8 cellular contexts compared by ENCODE assay signal in the genomic region with DNA sequence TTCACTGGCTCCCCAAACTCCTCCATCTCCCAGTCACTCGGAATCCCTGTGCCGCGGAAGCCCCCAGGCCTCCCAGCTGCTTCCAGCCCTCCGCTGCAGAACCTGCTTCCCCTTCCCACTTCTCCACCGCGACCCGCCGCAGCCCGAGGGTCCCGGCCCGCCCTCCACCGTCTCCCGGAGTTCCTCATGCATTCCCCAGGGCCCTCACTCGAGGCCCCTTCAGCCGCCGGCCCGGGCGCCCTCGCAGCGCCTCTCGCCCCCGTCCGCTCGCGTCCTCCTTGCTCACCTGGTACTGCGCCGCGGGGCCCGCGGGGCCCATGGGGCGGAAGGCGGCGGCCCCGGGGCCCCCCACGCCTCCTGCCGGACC. TPM values are rescaled to one million over a fixed set of nuclear protein-coding genes. Genes with fewer than 3 reads are reported as not detected.
DNase-seq lines count a peak whose midpoint lies in the region; ATAC-seq and TF ChIP-seq lines count a peak whose summit lies in the region.

No MANE protein-coding gene starts in this region.

- H3K4ac ChIP-seq in neuronal stem cell (ENCODE audit: low read length) = no peak overlapping the region

- H2BK12ac ChIP-seq in neuronal stem cell (ENCODE audit: low read length) = no peak overlapping the region

- no CpG with 5 or more reads among the region's 36 CpGs for WGBS in neuronal stem cell (ENCODE audit: extremely low coverage in 2 of 2, insufficient read length in 2 of 2, insufficient replicate concordance in 1 of 2), 2 donors

- peaks cover 8% of the 10 kb centered on the region for H3K36me3 Mint-ChIP-seq in T-helper 2 cell treated with Interferon-gamma antibody and Interleukin-4, amounts not matched to agents 5 μg/mL and 100 μg/mL, for 36 hours (ENCODE audit: low read depth)

- no peak overlapping the region for H4K8ac ChIP-seq in neuronal stem cell (ENCODE audit: low read depth, low read length)

- peak overlapping the region; percentile 28 for H3K23ac ChIP-seq in neuronal stem cell (ENCODE audit: low read depth, low read length, poor library complexity)

- DNase-seq in T-helper 2 cell treated with Interferon-gamma antibody and Interleukin-4, amounts not matched to agents 5 μg/mL and 100 μg/mL, for 36 hours (ENCODE audit: low spot score) = no peak
- no peak for DNase-seq in T-helper 2 cell
- DNase-seq in RKO (ENCODE audit: low spot score) = peak; percentile 30
- DNase-seq in epithelial cell of esophagus (ENCODE audit: low read depth) = no peak
- DNase-seq in neuronal stem cell (ENCODE audit: low spot score) = no peak
- DNase-seq in cerebellar cortex (ENCODE audit: low spot score) = no peak
- DNase-seq in AG08396 (ENCODE audit: low spot score) = no peak

- peak overlapping the region; percentile 95 for H2AFZ ChIP-seq in neuronal stem cell (ENCODE audit: low read length)

- no peaks in the 10 kb centered on the region for H3K9me3 ChIP-seq in neuronal stem cell (replicated peaks in 1 of 2; ENCODE audit: control insufficient read depth in 2 of 2, insufficient read depth in 1 of 2, low read depth in 1 of 2, low read length in 2 of 2)

- H3K4me1 ChIP-seq in neuronal stem cell (ENCODE audit: control insufficient read depth in 2 of 2, insufficient read depth in 1 of 2, low read depth in 1 of 2, low read length in 2 of 2) = peaks cover 11 to 13% of the 10 kb centered on the region in 2 donors

- no peak overlapping the region for H2AK5ac ChIP-seq in neuronal stem cell (ENCODE audit: low read depth, low read length)

- H3K14ac ChIP-seq in neuronal stem cell (ENCODE audit: low read length) = peak overlapping the region; percentile 94

- H3K27me3 ChIP-seq in neuronal stem cell (ENCODE audit: control insufficient read depth in 3 of 3, insufficient read depth in 3 of 3, low read depth in 1 of 3, low read length in 3 of 3) = no peaks in the 10 kb centered on the region

- no peak overlapping the region for H2BK120ac ChIP-seq in neuronal stem cell (ENCODE audit: low read depth, low read length)

- H2BK5ac ChIP-seq in neuronal stem cell (ENCODE audit: low read length) = peak overlapping the region; percentile 79

- H3K4me3 ChIP-seq in epithelial cell of esophagus (ENCODE audit: low read length) = peak overlapping the region; percentile 79
- peak overlapping the region; percentile 61 to 89 for H3K4me3 ChIP-seq in neuronal stem cell (ENCODE audit: low read length in 2 of 2)

- ATAC-seq in HG02763 (IDR thresholded peaks at IDR 0.05; ENCODE audit: unreplicated experiment) = peak; percentile 37

- H3K4me3 Mint-ChIP-seq in T-helper 2 cell treated with Interferon-gamma antibody and Interleukin-4, amounts not matched to agents 5 μg/mL and 100 μg/mL, for 36 hours = peak overlapping the region; percentile 98

- no peaks in the 10 kb centered on the region for H3K9me3 Mint-ChIP-seq in T-helper 2 cell treated with Interferon-gamma antibody and Interleukin-4, amounts not matched to agents 5 μg/mL and 100 μg/mL, for 36 hours

- H3K4me1 Mint-ChIP-seq in T-helper 2 cell treated with Interferon-gamma antibody and Interleukin-4, amounts not matched to agents 5 μg/mL and 100 μg/mL, for 36 hours (ENCODE audit: low read depth) = peaks cover 35% of the 10 kb centered on the region

- H3K9ac ChIP-seq in neuronal stem cell (ENCODE audit: low read depth, low read length, poor library complexity) = peak overlapping the region; percentile 92

- H4K91ac ChIP-seq in neuronal stem cell (ENCODE audit: low read depth, low read length, poor library complexity) = no peak overlapping the region

- H3K18ac ChIP-seq in neuronal stem cell (ENCODE audit: low read length) = peak overlapping the region; percentile 97

- peaks cover 6% of the 10 kb centered on the region for H3K79me1 ChIP-seq in neuronal stem cell (ENCODE audit: low read depth, low read length)

- H3K4me2 ChIP-seq in neuronal stem cell (ENCODE audit: insufficient read depth, low read length, poor library complexity, severe bottlenecking) = peak overlapping the region; percentile 72

- no peak overlapping the region for H2BK15ac ChIP-seq in neuronal stem cell (ENCODE audit: low read length)

- H3K27ac Mint-ChIP-seq in T-helper 2 cell treated with Interferon-gamma antibody and Interleukin-4, amounts not matched to agents 5 μg/mL and 100 μg/mL, for 36 hours = peak overlapping the region; percentile 91

- TF ChIP-seq CTCF in epithelial cell of esophagus (IDR thresholded peaks at IDR 0.05; ENCODE audit: insufficient read depth, low read depth, low read length, missing control alignments) = no peak

- H3K36me3 ChIP-seq in neuronal stem cell (replicated peaks in 1 of 2; ENCODE audit: control insufficient read depth in 2 of 2, insufficient read depth in 2 of 2, low read length in 2 of 2) = peaks cover 1 to 11% of the 10 kb centered on the region in 2 donors

- H3K27ac ChIP-seq in neuronal stem cell (replicated peaks; ENCODE audit: low read length) = peak overlapping the region; percentile 86

- no peaks in the 10 kb centered on the region for H3K27me3 Mint-ChIP-seq in T-helper 2 cell treated with Interferon-gamma antibody and Interleukin-4, amounts not matched to agents 5 μg/mL and 100 μg/mL, for 36 hours (ENCODE audit: low read depth)

RNA-seq across cellular contexts. Expression of a gene that starts 0.3 kb away (rescaled TPM):
- 29.1 TPM for polyA plus RNA-seq in neuronal stem cell (2013, experiment 1 of 2)
- 28.5 TPM for polyA plus RNA-seq in neuronal stem cell (2013, experiment 2 of 2)

RNA-seq across cellular contexts. Expression of a gene that starts 14.7 kb away (rescaled TPM):
- 23.3 TPM for polyA plus RNA-seq in neuronal stem cell (2013, experiment 1 of 2)
- 22.2 TPM for polyA plus RNA-seq in neuronal stem cell (2013, experiment 2 of 2)

RNA-seq across cellular contexts. Expression of a gene that starts 14.9 kb away (rescaled TPM):
- polyA plus RNA-seq in neuronal stem cell (2013, experiment 1 of 2) = 77.2 TPM
- polyA plus RNA-seq in neuronal stem cell (2013, experiment 2 of 2) = 75.2 TPM

RNA-seq across cellular contexts. Expression of a gene that starts 31.3 kb away (rescaled TPM):
- polyA plus RNA-seq in neuronal stem cell (2013, experiment 1 of 2) = not detected
- polyA plus RNA-seq in neuronal stem cell (2013, experiment 2 of 2) = not detected

RNA-seq across cellular contexts. Expression of a gene that starts 39.6 kb away (rescaled TPM):
- not detected for polyA plus RNA-seq in neuronal stem cell (2013, experiment 1 of 2)
- polyA plus RNA-seq in neuronal stem cell (2013, experiment 2 of 2) = 0.07 TPM
